1 cellular context compared by ENCODE assay signal in genomic region chr16:46689492-46690280, GRCh38.
TF ChIP-seq lines count a peak whose summit lies in the region.

Gene ORC6 (plus strand): TSS chr16:46689659. CDS start chr16:46689706, 47 bp downstream.

TF ChIP-seq in HepG2, 621 proteins besides CTCF, POLR2A, EP300 and RAD21 (continued from another document and continues in another):
- TF ChIP-seq DBP (CRISPR knock-in tag; IDR thresholded peaks at IDR 0.05; ENCODE audit: not compliant biosample characterization) (no peak), ATF7-NPFF (CRISPR knock-in tag; IDR thresholded peaks at IDR 0.05; ENCODE audit: low read depth) (peak; percentile 76; the same call in 1 of the 2 replicates), POGK (CRISPR knock-in tag; conservative IDR thresholded peaks at IDR 0.05) (peak; percentile 89), TP53 (CRISPR knock-in tag; conservative IDR thresholded peaks at IDR 0.05) (no peak), TRIM22 (IDR thresholded peaks at IDR 0.05) (no peak), CCDC6 (CRISPR knock-in tag; IDR thresholded peaks at IDR 0.05) (peak; percentile 69), ZSCAN20 (CRISPR knock-in tag; IDR thresholded peaks at IDR 0.05; ENCODE audit: borderline replicate concordance) (no peak; the same call in 1 of the 2 replicates), SOX5 (CRISPR knock-in tag; IDR thresholded peaks at IDR 0.05; ENCODE audit: borderline replicate concordance) (no peak), MED8 (CRISPR knock-in tag; IDR thresholded peaks at IDR 0.05; ENCODE audit: insufficient replicate concordance) (no peak), MED13 (CRISPR knock-in tag; IDR thresholded peaks at IDR 0.05) (no peak; the same call in none of the 2 replicates), ZNF670 (CRISPR knock-in tag; IDR thresholded peaks at IDR 0.05; ENCODE audit: borderline replicate concordance) (peak; percentile 81; the same call in 1 of the 2 replicates), ZNF235 (CRISPR knock-in tag; IDR thresholded peaks at IDR 0.05; ENCODE audit: borderline replicate concordance) (peak; percentile 80; the same call in 1 of the 2 replicates), MXD3 (CRISPR knock-in tag; IDR thresholded peaks at IDR 0.05) (no peak), DR1 (CRISPR knock-in tag; IDR thresholded peaks at IDR 0.05) (no peak; the same call in 1 of the 2 replicates), ELF3 (CRISPR knock-in tag; IDR thresholded peaks at IDR 0.05) (no peak; the same call in 1 of the 2 replicates), ZBTB40 (IDR thresholded peaks at IDR 0.05) (no peak), ZBTB40 (CRISPR knock-in tag; IDR thresholded peaks at IDR 0.05) (no peak), GPN1 (CRISPR knock-in tag; IDR thresholded peaks at IDR 0.05; ENCODE audit: borderline replicate concordance) (no peak), MTF1 (CRISPR knock-in tag; IDR thresholded peaks at IDR 0.05) (no peak; the same call in 1 of the 2 replicates), BORCS8-MEF2B (CRISPR knock-in tag; IDR thresholded peaks at IDR 0.05) (no peak; the same call in 1 of the 2 replicates), ZNF512B (CRISPR knock-in tag; IDR thresholded peaks at IDR 0.05; ENCODE audit: borderline replicate concordance) (no peak), TBP (CRISPR knock-in tag; IDR thresholded peaks at IDR 0.05) (0 out of 2 replicates have a peak, but pooled peaks have one; percentile 11), ZMYM2 (CRISPR knock-in tag; IDR thresholded peaks at IDR 0.05) (0 out of 2 replicates have a peak, but pooled peaks have one; percentile 5), KLF16 (CRISPR knock-in tag; IDR thresholded peaks at IDR 0.05) (no peak), SMARCE1 (IDR thresholded peaks at IDR 0.05; ENCODE audit: borderline replicate concordance) (no peak), NPAS2 (CRISPR knock-in tag; IDR thresholded peaks at IDR 0.05; ENCODE audit: borderline replicate concordance) (no peak), NR2F6 (IDR thresholded peaks at IDR 0.05) (no peak; the same call in 1 of the 2 replicates), NR2F6 (CRISPR knock-in tag; IDR thresholded peaks at IDR 0.05) (no peak), ZNF280D (CRISPR knock-in tag; IDR thresholded peaks at IDR 0.05) (no peak), KDM4B (CRISPR knock-in tag; IDR thresholded peaks at IDR 0.05) (no peak), MYPOP (CRISPR knock-in tag; IDR thresholded peaks at IDR 0.05) (peak; percentile 89), NCOR1 (IDR thresholded peaks at IDR 0.05; ENCODE audit: borderline replicate concordance, low read length) (no peak; the same call in 1 of the 2 replicates), MYNN (CRISPR knock-in tag; IDR thresholded peaks at IDR 0.05; ENCODE audit: low read depth) (0 out of 2 replicates have a peak, but pooled peaks have one; percentile 2), SIX4 (CRISPR knock-in tag; IDR thresholded peaks at IDR 0.05) (no peak), ATF5 (CRISPR knock-in tag; IDR thresholded peaks at IDR 0.05; ENCODE audit: low read depth) (peak; percentile 53; the same call in 1 of the 2 replicates)
